Comparison of ENCODE assay signal across 32 cellular contexts in genomic region chr5:153623906-153624765, GRCh38.
DNase-seq lines count a peak whose midpoint lies in the region; TF ChIP-seq lines count a peak whose summit lies in the region.
"Had no signal": no experiment of that assay in that cellular context is flagged by ENCODE, and none has a peak within 500 bp of the region (broad histone marks: within the 10 kb centered on the region; RNA-seq: fewer than 3 reads in every experiment).

No MANE protein-coding gene starts in this region.

- peak overlapping the region; percentile 74 for H3K27ac Mint-ChIP-seq in osteocyte (ENCODE audit: unreplicated experiment)
- no peak overlapping the region for H3K27ac Mint-ChIP-seq in Caco-2 (ENCODE audit: unreplicated experiment)
- H3K27ac Mint-ChIP-seq: activated CD4-positive, alpha-beta memory T cell treated with anti-CD3 and anti-CD28 coated beads for 36 hours; activated naive CD4-positive, alpha-beta T cell treated with anti-CD3 and anti-CD28 coated beads, Interleukin-2, amount 10 ng/mL, durations not matched to agents 7 days and 5 days; immature natural killer cell; naive B cell; T-helper 1 cell treated with Interleukin-12 subunit alpha and Interleukin-12 subunit beta and Interleukin-4 antibody, amounts not matched to agents 30 μg/mL and 1 μg/mL, for 36 hours; WTC11 had no signal

- H3K4me1 ChIP-seq in Caco-2 = no peaks in the 10 kb centered on the region

- no peaks in the 10 kb centered on the region for H3K36me3 Mint-ChIP-seq in osteocyte (ENCODE audit: unreplicated experiment)
- no peaks in the 10 kb centered on the region for H3K36me3 Mint-ChIP-seq in Caco-2 (ENCODE audit: insufficient read depth, unreplicated experiment)
- H3K36me3 Mint-ChIP-seq: activated CD4-positive, alpha-beta memory T cell treated with anti-CD3 and anti-CD28 coated beads for 36 hours; activated naive CD4-positive, alpha-beta T cell treated with anti-CD3 and anti-CD28 coated beads, Interleukin-2, amount 10 ng/mL, durations not matched to agents 7 days and 5 days; immature natural killer cell; naive B cell; WTC11 had no signal

- H3K4me3 ChIP-seq in epithelial cell of esophagus (ENCODE audit: low read length) (no peak overlapping the region), Caco-2 (ENCODE audit: low read depth, low read length) (no peak overlapping the region)
- H3K4me3 ChIP-seq: ascending aorta, coronary artery, GM12878, ovary, sigmoid colon had no signal

- POLR2A ChIA-PET in Caco-2 (lab: Charles Lee) = no interaction called here

- no peak overlapping the region for H3K27ac ChIP-seq in caudate nucleus (ENCODE audit: low read depth, low read length)
- H3K27ac ChIP-seq: ascending aorta, coronary artery, HL-60, ovary, sigmoid colon had no signal

- H3K9me3 Mint-ChIP-seq in osteocyte (ENCODE audit: unreplicated experiment) (no peaks in the 10 kb centered on the region), Caco-2 (ENCODE audit: unreplicated experiment) (no peaks in the 10 kb centered on the region)
- H3K9me3 Mint-ChIP-seq: activated CD4-positive, alpha-beta memory T cell treated with anti-CD3 and anti-CD28 coated beads for 36 hours; activated naive CD4-positive, alpha-beta T cell treated with anti-CD3 and anti-CD28 coated beads, Interleukin-2, amount 10 ng/mL, durations not matched to agents 7 days and 5 days; stimulated activated naive CD8-positive, alpha-beta T cell treated with anti-CD3 and anti-CD28 coated beads, Interleukin-15, amount 100 ng/mL, for 72 hours; T-helper 1 cell treated with Interleukin-12 subunit alpha and Interleukin-12 subunit beta and Interleukin-4 antibody, amounts not matched to agents 30 μg/mL and 1 μg/mL, for 36 hours; WTC11 had no signal

- CTCF ChIA-PET in Caco-2 (lab: Charles Lee) = no interaction called here

- H3K4me1 Mint-ChIP-seq in osteocyte (ENCODE audit: unreplicated experiment) (peaks cover 42% of the 10 kb centered on the region), Caco-2 (ENCODE audit: low read depth, unreplicated experiment) (no peaks in the 10 kb centered on the region)
- H3K4me1 Mint-ChIP-seq: activated naive CD4-positive, alpha-beta T cell treated with anti-CD3 and anti-CD28 coated beads, Interleukin-2, amount 10 ng/mL, durations not matched to agents 7 days and 5 days; immature natural killer cell; naive B cell; stimulated activated naive CD8-positive, alpha-beta T cell treated with anti-CD3 and anti-CD28 coated beads, Interleukin-15, amount 100 ng/mL, for 72 hours had no signal

- no peaks in the 10 kb centered on the region for H3K36me3 ChIP-seq in Caco-2 (ENCODE audit: control insufficient read depth, insufficient read depth, low read length)
- H3K36me3 ChIP-seq: ascending aorta, ovary, sigmoid colon had no signal

- H3K27me3 Mint-ChIP-seq in osteocyte (ENCODE audit: unreplicated experiment) (no peaks in the 10 kb centered on the region), Caco-2 (ENCODE audit: insufficient read depth, unreplicated experiment) (peaks cover 4% of the 10 kb centered on the region)
- H3K27me3 Mint-ChIP-seq: activated CD4-positive, alpha-beta memory T cell treated with anti-CD3 and anti-CD28 coated beads for 36 hours; activated naive CD4-positive, alpha-beta T cell treated with anti-CD3 and anti-CD28 coated beads, Interleukin-2, amount 10 ng/mL, durations not matched to agents 7 days and 5 days; stimulated activated naive CD8-positive, alpha-beta T cell treated with anti-CD3 and anti-CD28 coated beads, Interleukin-15, amount 100 ng/mL, for 72 hours had no signal

- no TSS peak for BruUV-seq in Caco-2 (replicated peaks; lab: Mats Ljungman, UMichigan)

- no peaks in the 10 kb centered on the region for H3K27me3 ChIP-seq in Caco-2 (replicated peaks; ENCODE audit: control insufficient read depth, insufficient read depth, low read length)
- H3K27me3 ChIP-seq: ascending aorta, ovary, sigmoid colon had no signal

- no peaks in the 10 kb centered on the region for H3K9me3 ChIP-seq in Caco-2
- H3K9me3 ChIP-seq: ascending aorta, ovary, sigmoid colon had no signal

- H3K4me3 Mint-ChIP-seq in osteocyte (ENCODE audit: unreplicated experiment) (no peak overlapping the region), Caco-2 (ENCODE audit: unreplicated experiment) (no peak overlapping the region)
- H3K4me3 Mint-ChIP-seq: activated CD4-positive, alpha-beta memory T cell treated with anti-CD3 and anti-CD28 coated beads for 36 hours; activated naive CD4-positive, alpha-beta T cell treated with anti-CD3 and anti-CD28 coated beads, Interleukin-2, amount 10 ng/mL, durations not matched to agents 7 days and 5 days; immature natural killer cell; naive B cell; stimulated activated naive CD8-positive, alpha-beta T cell treated with anti-CD3 and anti-CD28 coated beads, Interleukin-15, amount 100 ng/mL, for 72 hours; T-helper 1 cell treated with Interleukin-12 subunit alpha and Interleukin-12 subunit beta and Interleukin-4 antibody, amounts not matched to agents 30 μg/mL and 1 μg/mL, for 36 hours; WTC11 had no signal

- DNase-seq in GM03348 (ENCODE audit: low spot score) (peak; percentile 8), RPMI7951 (ENCODE audit: low read depth) (peak; percentile 13), epithelial cell of esophagus (ENCODE audit: low read depth) (peak; percentile 39), osteocyte (ENCODE audit: extremely low spot score, unreplicated experiment) (no peak), KG1 (lab: John Stamatoyannopoulos, UW) (no peak), Caco-2 (no peak), caudate nucleus (lab: John Stamatoyannopoulos, UW) (no peak)
- DNase-seq: activated CD4-positive, alpha-beta memory T cell treated with anti-CD3 and anti-CD28 coated beads for 36 hours; activated naive CD4-positive, alpha-beta T cell treated with anti-CD3 and anti-CD28 coated beads, Interleukin-2, amount 10 ng/mL, durations not matched to agents 7 days and 5 days; activated T-cell treated with anti-CD3 and anti-CD28 coated beads, Interleukin-2, amount 50 U/mL, for 1 hour; AML-193; COR-L47; GDM1; H7; head of caudate nucleus; immature natural killer cell; KBM-7; naive B cell; NCI-H1048; NCI-H2081 treated with DMSO at 0.1 percent for 48 hours; NCI-H510A; ovary; Right ventricle myocardium superior; sigmoid colon; stimulated activated CD4-positive, alpha-beta T cell treated with anti-CD3 and anti-CD28 coated beads, Interleukin-1b, Interleukin-23, amount 100 ng/mL, for 48 hours; stimulated activated naive CD8-positive, alpha-beta T cell treated with anti-CD3 and anti-CD28 coated beads, Interleukin-15, amount 100 ng/mL, for 72 hours had no signal

- TF ChIP-seq CTCF in epithelial cell of esophagus (IDR thresholded peaks at IDR 0.05; ENCODE audit: insufficient read depth, low read depth, low read length, missing control alignments) = no peak
- no peak for TF ChIP-seq CTCF in osteocyte (IDR thresholded peaks at IDR 0.05)
- TF ChIP-seq CTCF in Caco-2 (IDR thresholded peaks at IDR 0.05; ENCODE audit: insufficient read depth in 1 of 2, low read depth in 1 of 2, low read length in 1 of 2, severe bottlenecking in 1 of 2, unreplicated experiment in 1 of 2) = no peak

- intact Hi-C loops in Caco-2 (cut with micrococcal nuclease; ENCODE audit: unreplicated experiment) = no loop called here

Comparison
In these comparisons a context has a peak if more than half of its experiments do, and no peak if none do; other contexts are left out.
1. DNase-seq: peak in GM03348 (single experiment), RPMI7951 (single experiment) and epithelial cell of esophagus (single experiment); none in osteocyte (single experiment), KG1 (single experiment), Caco-2 (0 of 2) and caudate nucleus (0 of 61).